ENCODE assay signal across 18 cellular contexts in genomic region chr20:5668529-5668868, GRCh38. TPM values are rescaled to one million over a fixed set of nuclear protein-coding genes. Genes with fewer than 3 reads are reported as not detected.
DNase-seq lines count a peak whose midpoint lies in the region; ATAC-seq and TF ChIP-seq lines count a peak whose summit lies in the region.
"Had no signal": no experiment of that assay in that cellular context is flagged by ENCODE, and none has a peak within 500 bp of the region (broad histone marks: within the 10 kb centered on the region; RNA-seq: fewer than 3 reads in every experiment).

No MANE protein-coding gene starts in this region.

- H3K4me2 ChIP-seq in SU-DHL-6 (ENCODE audit: low read depth, low read length, poor library complexity, severe bottlenecking), result peak overlapping the region; percentile 75
- H3K4me2 ChIP-seq: PC-9 had no signal

- no peak for TF ChIP-seq CTCF in SU-DHL-6 (IDR thresholded peaks at IDR 0.05; ENCODE audit: insufficient read depth, low read length, poor library complexity, severe bottlenecking)
- TF ChIP-seq CTCF in foreskin keratinocyte (conservative IDR thresholded peaks at IDR 0.05), result no peak
- TF ChIP-seq CTCF in upper lobe of left lung (IDR thresholded peaks at IDR 0.05), result no peak

- H3K9me3 Mint-ChIP-seq in activated T-cell treated with anti-CD3 and anti-CD28 coated beads, Interleukin-2, amount 50 U/mL, for 4 hours, result no peaks in the 10 kb centered on the region

- no peaks in the 10 kb centered on the region for H3K36me3 Mint-ChIP-seq in activated T-cell treated with anti-CD3 and anti-CD28 coated beads, Interleukin-2, amount 50 U/mL, for 4 hours (ENCODE audit: insufficient read depth)

- peak overlapping the region; percentile 62 for H3K9ac ChIP-seq in SU-DHL-6 (ENCODE audit: low read length)

- no peak overlapping the region for H2AFZ ChIP-seq in SU-DHL-6 (ENCODE audit: low read depth, low read length, severe bottlenecking)
- H2AFZ ChIP-seq: PC-9 had no signal

- H3K4me3 ChIP-seq in SU-DHL-6 (ENCODE audit: insufficient read depth, low read length, poor library complexity, severe bottlenecking) (no peak overlapping the region), upper lobe of left lung (no peak overlapping the region)
- H3K4me3 ChIP-seq: PC-9, SJSA1 had no signal

- H3F3A ChIP-seq in SU-DHL-6 (ENCODE audit: insufficient read depth), result peaks cover 83% of the 10 kb centered on the region

- H3K9me3 ChIP-seq in SU-DHL-6 (ENCODE audit: insufficient read depth, low read length), result no peaks in the 10 kb centered on the region
- H3K9me3 ChIP-seq in upper lobe of left lung, result no peaks in the 10 kb centered on the region
- H3K9me3 ChIP-seq: SJSA1 had no signal

- no peaks in the 10 kb centered on the region for H3K4me1 Mint-ChIP-seq in activated T-cell treated with anti-CD3 and anti-CD28 coated beads, Interleukin-2, amount 50 U/mL, for 4 hours (ENCODE audit: low read depth)

- no peak for TF ChIP-seq EP300 in upper lobe of left lung (IDR thresholded peaks at IDR 0.05)

- no peaks in the 10 kb centered on the region for H3K27me3 Mint-ChIP-seq in activated T-cell treated with anti-CD3 and anti-CD28 coated beads, Interleukin-2, amount 50 U/mL, for 4 hours (ENCODE audit: low read depth)

- no peak for TF ChIP-seq POLR2A in upper lobe of left lung (IDR thresholded peaks at IDR 0.05)

- peaks cover 8% of the 10 kb centered on the region for H3K4me1 ChIP-seq in foreskin keratinocyte
- H3K4me1 ChIP-seq in upper lobe of left lung, result peaks cover 0 to 5% (median under 1%) of the 10 kb centered on the region in 4 donors
- H3K4me1 ChIP-seq: SJSA1 had no signal

- H3K36me3 ChIP-seq in SU-DHL-6 (ENCODE audit: low read length) (no peaks in the 10 kb centered on the region), upper lobe of left lung (no peaks in the 10 kb centered on the region)
- H3K36me3 ChIP-seq: SJSA1 had no signal

- no peaks in the 10 kb centered on the region for H3K27me3 ChIP-seq in SU-DHL-6 (ENCODE audit: low read length)
- H3K27me3 ChIP-seq in foreskin keratinocyte, result no peaks in the 10 kb centered on the region
- no peaks in the 10 kb centered on the region for H3K27me3 ChIP-seq in upper lobe of left lung
- H3K27me3 ChIP-seq: SJSA1 had no signal

- ATAC-seq in foreskin keratinocyte (peak; percentile 94), upper lobe of left lung (ENCODE audit: low FRiP score in 2 of 2) (peak; percentile 16 to 43), HG02571 (IDR thresholded peaks at IDR 0.05; ENCODE audit: unreplicated experiment) (no peak)
- ATAC-seq in activated T-cell treated with anti-CD3 and anti-CD28 coated beads, Interleukin-2, amount 50 U/mL, for 4 hours, result no peak

- no peaks in the 10 kb centered on the region for H4K20me1 ChIP-seq in SU-DHL-6 (ENCODE audit: low read depth, low read length)

- no peaks in the 10 kb centered on the region for H3K79me2 ChIP-seq in SU-DHL-6 (ENCODE audit: insufficient read depth, low read length)

- H3K9me2 ChIP-seq in SU-DHL-6 (replicated peaks; ENCODE audit: insufficient read depth, low read length), result no peaks in the 10 kb centered on the region

- H3K27ac ChIP-seq in SU-DHL-6 (ENCODE audit: low read depth, low read length) (peak overlapping the region; percentile 98), foreskin keratinocyte (peak overlapping the region; percentile 18), upper lobe of left lung (no peak overlapping the region)
- H3K27ac ChIP-seq: PC-9, SJSA1 had no signal

- H3K4me3 Mint-ChIP-seq in activated T-cell treated with anti-CD3 and anti-CD28 coated beads, Interleukin-2, amount 50 U/mL, for 4 hours, result no peak overlapping the region
- H3K4me3 Mint-ChIP-seq: CD14-positive monocyte had no signal

- 79 to 98% methylated on average over 5 of the region's 5 CpGs for WGBS in upper lobe of left lung, 2 donors

- DNase-seq in HPDE6-E6E7 (ENCODE audit: extremely low spot score), result peak; percentile 84
- DNase-seq in foreskin keratinocyte, result peak; percentile 91
- DNase-seq in upper lobe of left lung, result no peak
- DNase-seq in cerebellum (ENCODE audit: low spot score), result no peak
- no peak for DNase-seq in activated T-cell treated with anti-CD3 and anti-CD28 coated beads, Interleukin-2, amount 50 U/mL, for 4 hours
- DNase-seq: COR-L47, DMS 273 treated with DMSO at 0.1 percent for 48 hours, GF-D8, KBM-7, NCI-H187, NCI-H2107, NCI-H510A, NCI-H748 treated with DMSO at 0.1 percent for 48 hours, PC-9 had no signal

RNA-seq across cellular contexts. Expression of gene GPCPD1, which starts 57.7 kb away (rescaled TPM):
- total RNA-seq in foreskin keratinocyte, result 7.3 and 8.9 TPM in 2 replicates
- 2.5 and 2.9 TPM in 2 replicates for polyA plus RNA-seq in foreskin keratinocyte
- 10 to 100 TPM; 36.0 to 96.3 (median 56.0) TPM for total RNA-seq in upper lobe of left lung
- 49.3 TPM for total RNA-seq in cerebellum
- total RNA-seq in activated T-cell treated with anti-CD3 and anti-CD28 coated beads, Interleukin-2, amount 50 U/mL, for 4 hours, result 10 to 100 TPM; 21.4 to 26.3 (median 24.4) TPM

Comparison
In these comparisons a context has a peak if more than half of its experiments do, and no peak if none do; other contexts are left out.
1. DNase-seq: peak in HPDE6-E6E7 (single experiment) and foreskin keratinocyte (2 of 2); none in upper lobe of left lung (0 of 2), cerebellum (single experiment) and activated T-cell treated with anti-CD3 and anti-CD28 coated beads, Interleukin-2, amount 50 U/mL, for 4 hours (single experiment).
2. H3K27ac ChIP-seq: peak in SU-DHL-6 (single experiment) and foreskin keratinocyte (single experiment); none in upper lobe of left lung (0 of 4).
3. ATAC-seq: peak in foreskin keratinocyte (single experiment) and upper lobe of left lung (2 of 2); none in HG02571 (single experiment) and activated T-cell treated with anti-CD3 and anti-CD28 coated beads, Interleukin-2, amount 50 U/mL, for 4 hours (0 of 2).